ENCODE assay signal across 1 cellular context in the genomic region with DNA sequence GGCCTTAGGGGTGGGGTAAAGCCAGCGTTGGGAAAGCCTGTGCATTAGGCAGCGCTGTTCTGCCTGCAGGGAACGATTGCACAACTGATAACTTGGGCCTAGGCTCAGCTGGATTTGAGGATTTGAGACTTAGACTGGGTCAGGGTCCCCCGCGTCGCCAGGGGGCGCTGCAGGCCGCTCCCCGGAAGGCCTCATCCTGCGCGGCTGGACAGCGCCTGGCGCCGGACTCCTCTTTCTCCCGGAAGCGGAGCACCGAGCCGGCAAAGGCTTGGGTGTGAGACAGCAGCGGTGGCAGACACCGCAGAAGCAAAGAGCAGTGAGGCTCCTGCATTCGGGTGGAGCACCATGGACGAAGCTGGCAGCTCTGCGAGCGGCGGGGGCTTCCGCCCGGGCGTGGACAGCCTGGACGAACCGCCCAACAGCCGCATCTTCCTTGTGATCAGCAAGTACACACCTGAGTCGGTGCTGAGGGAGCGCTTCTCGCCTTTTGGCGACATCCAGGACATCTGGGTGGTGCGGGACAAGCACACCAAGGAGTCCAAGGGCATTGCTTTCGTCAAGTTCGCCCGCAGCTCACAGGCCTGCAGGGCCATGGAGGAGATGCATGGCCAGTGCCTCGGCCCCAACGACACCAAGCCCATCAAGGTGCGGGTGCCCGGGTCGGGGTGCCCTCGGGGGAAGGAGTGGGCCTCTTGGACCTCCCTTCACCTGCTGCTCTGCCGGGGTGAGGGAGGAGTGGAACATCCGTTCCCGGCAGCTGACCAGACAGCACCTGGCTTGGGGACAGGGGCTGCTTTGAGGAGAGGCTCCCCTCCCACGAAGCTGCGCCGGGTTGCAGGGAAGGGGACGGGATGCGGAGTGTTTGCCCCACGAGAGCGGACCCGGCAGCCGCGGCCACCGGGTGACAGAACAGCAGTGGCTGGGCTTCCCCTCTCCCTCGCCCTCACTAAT.
TF ChIP-seq lines count a peak whose summit lies in the region.

A gene with protein sequence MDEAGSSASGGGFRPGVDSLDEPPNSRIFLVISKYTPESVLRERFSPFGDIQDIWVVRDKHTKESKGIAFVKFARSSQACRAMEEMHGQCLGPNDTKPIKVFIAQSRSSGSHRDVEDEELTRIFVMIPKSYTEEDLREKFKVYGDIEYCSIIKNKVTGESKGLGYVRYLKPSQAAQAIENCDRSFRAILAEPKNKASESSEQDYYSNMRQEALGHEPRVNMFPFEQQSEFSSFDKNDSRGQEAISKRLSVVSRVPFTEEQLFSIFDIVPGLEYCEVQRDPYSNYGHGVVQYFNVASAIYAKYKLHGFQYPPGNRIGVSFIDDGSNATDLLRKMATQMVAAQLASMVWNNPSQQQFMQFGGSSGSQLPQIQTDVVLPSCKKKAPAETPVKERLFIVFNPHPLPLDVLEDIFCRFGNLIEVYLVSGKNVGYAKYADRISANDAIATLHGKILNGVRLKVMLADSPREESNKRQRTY (plus strand): TSS at position 236 of the 951 bp plus-strand sequence. CDS start 110 bp downstream, at position 346.

TF ChIP-seq in HepG2, 621 proteins besides CTCF, POLR2A, EP300 and RAD21 (continued from another document and continues in another):
- TF ChIP-seq, protein P1, sequence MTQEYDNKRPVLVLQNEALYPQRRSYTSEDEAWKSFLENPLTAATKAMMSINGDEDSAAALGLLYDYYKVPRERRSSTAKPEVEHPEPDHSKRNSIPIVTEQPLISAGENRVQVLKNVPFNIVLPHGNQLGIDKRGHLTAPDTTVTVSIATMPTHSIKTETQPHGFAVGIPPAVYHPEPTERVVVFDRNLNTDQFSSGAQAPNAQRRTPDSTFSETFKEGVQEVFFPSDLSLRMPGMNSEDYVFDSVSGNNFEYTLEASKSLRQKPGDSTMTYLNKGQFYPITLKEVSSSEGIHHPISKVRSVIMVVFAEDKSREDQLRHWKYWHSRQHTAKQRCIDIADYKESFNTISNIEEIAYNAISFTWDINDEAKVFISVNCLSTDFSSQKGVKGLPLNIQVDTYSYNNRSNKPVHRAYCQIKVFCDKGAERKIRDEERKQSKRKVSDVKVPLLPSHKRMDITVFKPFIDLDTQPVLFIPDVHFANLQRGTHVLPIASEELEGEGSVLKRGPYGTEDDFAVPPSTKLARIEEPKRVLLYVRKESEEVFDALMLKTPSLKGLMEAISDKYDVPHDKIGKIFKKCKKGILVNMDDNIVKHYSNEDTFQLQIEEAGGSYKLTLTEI (CRISPR knock-in tag; conservative IDR thresholded peaks at IDR 0.05), result no peak
- TF ChIP-seq AGO2 (optimal IDR thresholded peaks at IDR 0.05; ENCODE audit: low read depth, low read length), result peak; percentile 71
- peak; percentile 85 for TF ChIP-seq ESRRA (CRISPR knock-in tag; IDR thresholded peaks at IDR 0.05; ENCODE audit: low read depth)
- TF ChIP-seq, protein P2, sequence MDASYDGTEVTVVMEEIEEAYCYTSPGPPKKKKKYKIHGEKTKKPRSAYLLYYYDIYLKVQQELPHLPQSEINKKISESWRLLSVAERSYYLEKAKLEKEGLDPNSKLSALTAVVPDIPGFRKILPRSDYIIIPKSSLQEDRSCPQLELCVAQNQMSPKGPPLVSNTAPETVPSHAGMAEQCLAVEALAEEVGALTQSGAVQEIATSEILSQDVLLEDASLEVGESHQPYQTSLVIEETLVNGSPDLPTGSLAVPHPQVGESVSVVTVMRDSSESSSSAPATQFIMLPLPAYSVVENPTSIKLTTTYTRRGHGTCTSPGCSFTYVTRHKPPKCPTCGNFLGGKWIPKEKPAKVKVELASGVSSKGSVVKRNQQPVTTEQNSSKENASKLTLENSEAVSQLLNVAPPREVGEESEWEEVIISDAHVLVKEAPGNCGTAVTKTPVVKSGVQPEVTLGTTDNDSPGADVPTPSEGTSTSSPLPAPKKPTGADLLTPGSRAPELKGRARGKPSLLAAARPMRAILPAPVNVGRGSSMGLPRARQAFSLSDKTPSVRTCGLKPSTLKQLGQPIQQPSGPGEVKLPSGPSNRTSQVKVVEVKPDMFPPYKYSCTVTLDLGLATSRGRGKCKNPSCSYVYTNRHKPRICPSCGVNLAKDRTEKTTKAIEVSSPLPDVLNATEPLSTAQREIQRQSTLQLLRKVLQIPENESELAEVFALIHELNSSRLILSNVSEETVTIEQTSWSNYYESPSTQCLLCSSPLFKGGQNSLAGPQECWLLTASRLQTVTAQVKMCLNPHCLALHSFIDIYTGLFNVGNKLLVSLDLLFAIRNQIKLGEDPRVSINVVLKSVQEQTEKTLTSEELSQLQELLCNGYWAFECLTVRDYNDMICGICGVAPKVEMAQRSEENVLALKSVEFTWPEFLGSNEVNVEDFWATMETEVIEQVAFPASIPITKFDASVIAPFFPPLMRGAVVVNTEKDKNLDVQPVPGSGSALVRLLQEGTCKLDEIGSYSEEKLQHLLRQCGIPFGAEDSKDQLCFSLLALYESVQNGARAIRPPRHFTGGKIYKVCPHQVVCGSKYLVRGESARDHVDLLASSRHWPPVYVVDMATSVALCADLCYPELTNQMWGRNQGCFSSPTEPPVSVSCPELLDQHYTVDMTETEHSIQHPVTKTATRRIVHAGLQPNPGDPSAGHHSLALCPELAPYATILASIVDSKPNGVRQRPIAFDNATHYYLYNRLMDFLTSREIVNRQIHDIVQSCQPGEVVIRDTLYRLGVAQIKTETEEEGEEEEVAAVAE (CRISPR knock-in tag; IDR thresholded peaks at IDR 0.05; ENCODE audit: borderline replicate concordance), result peak; percentile 94
- no peak for TF ChIP-seq MAFG (CRISPR knock-in tag; IDR thresholded peaks at IDR 0.05)
- TF ChIP-seq RBM22 (optimal IDR thresholded peaks at IDR 0.05; ENCODE audit: low read length), result peak; percentile 71
- TF ChIP-seq RFXAP (CRISPR knock-in tag; IDR thresholded peaks at IDR 0.05; ENCODE audit: borderline replicate concordance), result peak; percentile 95; the same call in 1 of the 2 replicates
- TF ChIP-seq CENPX (CRISPR knock-in tag; IDR thresholded peaks at IDR 0.05), result no peak
- peak; percentile 96 for TF ChIP-seq KDM5B (CRISPR knock-in tag; IDR thresholded peaks at IDR 0.05; ENCODE audit: borderline replicate concordance)
- TF ChIP-seq, protein P3, sequence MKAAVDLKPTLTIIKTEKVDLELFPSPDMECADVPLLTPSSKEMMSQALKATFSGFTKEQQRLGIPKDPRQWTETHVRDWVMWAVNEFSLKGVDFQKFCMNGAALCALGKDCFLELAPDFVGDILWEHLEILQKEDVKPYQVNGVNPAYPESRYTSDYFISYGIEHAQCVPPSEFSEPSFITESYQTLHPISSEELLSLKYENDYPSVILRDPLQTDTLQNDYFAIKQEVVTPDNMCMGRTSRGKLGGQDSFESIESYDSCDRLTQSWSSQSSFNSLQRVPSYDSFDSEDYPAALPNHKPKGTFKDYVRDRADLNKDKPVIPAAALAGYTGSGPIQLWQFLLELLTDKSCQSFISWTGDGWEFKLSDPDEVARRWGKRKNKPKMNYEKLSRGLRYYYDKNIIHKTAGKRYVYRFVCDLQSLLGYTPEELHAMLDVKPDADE (CRISPR knock-in tag; IDR thresholded peaks at IDR 0.05), result no peak
- peak; percentile 58 for TF ChIP-seq TEAD3 (CRISPR knock-in tag; optimal IDR thresholded peaks at IDR 0.05; ENCODE audit: borderline replicate concordance)
- TF ChIP-seq, protein P4, sequence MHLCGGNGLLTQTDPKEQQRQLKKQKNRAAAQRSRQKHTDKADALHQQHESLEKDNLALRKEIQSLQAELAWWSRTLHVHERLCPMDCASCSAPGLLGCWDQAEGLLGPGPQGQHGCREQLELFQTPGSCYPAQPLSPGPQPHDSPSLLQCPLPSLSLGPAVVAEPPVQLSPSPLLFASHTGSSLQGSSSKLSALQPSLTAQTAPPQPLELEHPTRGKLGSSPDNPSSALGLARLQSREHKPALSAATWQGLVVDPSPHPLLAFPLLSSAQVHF (CRISPR knock-in tag; IDR thresholded peaks at IDR 0.05), result peak; percentile 92; the same call in 1 of the 2 replicates
- TF ChIP-seq PHF8 (CRISPR knock-in tag; IDR thresholded peaks at IDR 0.05), result peak; percentile 95
- TF ChIP-seq MYNN (CRISPR knock-in tag; IDR thresholded peaks at IDR 0.05; ENCODE audit: low read depth), result peak; percentile 96
- peak; percentile 82 for TF ChIP-seq ZSCAN25 (CRISPR knock-in tag; IDR thresholded peaks at IDR 0.05)
- TF ChIP-seq BORCS8-MEF2B (CRISPR knock-in tag; IDR thresholded peaks at IDR 0.05), result peak; percentile 98
- TF ChIP-seq SP4 (CRISPR knock-in tag; IDR thresholded peaks at IDR 0.05), result peak; percentile 83
- TF ChIP-seq, protein P5, sequence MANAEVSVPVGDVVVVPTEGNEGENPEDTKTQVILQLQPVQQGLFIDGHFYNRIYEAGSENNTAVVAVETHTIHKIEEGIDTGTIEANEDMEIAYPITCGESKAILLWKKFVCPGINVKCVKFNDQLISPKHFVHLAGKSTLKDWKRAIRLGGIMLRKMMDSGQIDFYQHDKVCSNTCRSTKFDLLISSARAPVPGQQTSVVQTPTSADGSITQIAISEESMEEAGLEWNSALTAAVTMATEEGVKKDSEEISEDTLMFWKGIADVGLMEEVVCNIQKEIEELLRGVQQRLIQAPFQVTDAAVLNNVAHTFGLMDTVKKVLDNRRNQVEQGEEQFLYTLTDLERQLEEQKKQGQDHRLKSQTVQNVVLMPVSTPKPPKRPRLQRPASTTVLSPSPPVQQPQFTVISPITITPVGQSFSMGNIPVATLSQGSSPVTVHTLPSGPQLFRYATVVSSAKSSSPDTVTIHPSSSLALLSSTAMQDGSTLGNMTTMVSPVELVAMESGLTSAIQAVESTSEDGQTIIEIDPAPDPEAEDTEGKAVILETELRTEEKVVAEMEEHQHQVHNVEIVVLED (CRISPR knock-in tag; IDR thresholded peaks at IDR 0.05; ENCODE audit: borderline replicate concordance), result peak; percentile 90
- no peak for TF ChIP-seq NPAS2 (CRISPR knock-in tag; IDR thresholded peaks at IDR 0.05; ENCODE audit: borderline replicate concordance)
- peak; percentile 89 for TF ChIP-seq SALL2 (CRISPR knock-in tag; IDR thresholded peaks at IDR 0.05)
- TF ChIP-seq, protein P6, sequence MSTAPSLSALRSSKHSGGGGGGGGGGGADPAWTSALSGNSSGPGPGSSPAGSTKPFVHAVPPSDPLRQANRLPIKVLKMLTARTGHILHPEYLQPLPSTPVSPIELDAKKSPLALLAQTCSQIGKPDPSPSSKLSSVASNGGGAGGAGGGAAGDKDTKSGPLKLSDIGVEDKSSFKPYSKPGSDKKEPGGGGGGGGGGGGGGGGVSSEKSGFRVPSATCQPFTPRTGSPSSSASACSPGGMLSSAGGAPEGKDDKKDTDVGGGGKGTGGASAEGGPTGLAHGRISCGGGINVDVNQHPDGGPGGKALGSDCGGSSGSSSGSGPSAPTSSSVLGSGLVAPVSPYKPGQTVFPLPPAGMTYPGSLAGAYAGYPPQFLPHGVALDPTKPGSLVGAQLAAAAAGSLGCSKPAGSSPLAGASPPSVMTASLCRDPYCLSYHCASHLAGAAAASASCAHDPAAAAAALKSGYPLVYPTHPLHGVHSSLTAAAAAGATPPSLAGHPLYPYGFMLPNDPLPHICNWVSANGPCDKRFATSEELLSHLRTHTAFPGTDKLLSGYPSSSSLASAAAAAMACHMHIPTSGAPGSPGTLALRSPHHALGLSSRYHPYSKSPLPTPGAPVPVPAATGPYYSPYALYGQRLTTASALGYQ (CRISPR knock-in tag; IDR thresholded peaks at IDR 0.05), result peak; percentile 71; the same call in 1 of the 2 replicates
- TF ChIP-seq, protein P7, sequence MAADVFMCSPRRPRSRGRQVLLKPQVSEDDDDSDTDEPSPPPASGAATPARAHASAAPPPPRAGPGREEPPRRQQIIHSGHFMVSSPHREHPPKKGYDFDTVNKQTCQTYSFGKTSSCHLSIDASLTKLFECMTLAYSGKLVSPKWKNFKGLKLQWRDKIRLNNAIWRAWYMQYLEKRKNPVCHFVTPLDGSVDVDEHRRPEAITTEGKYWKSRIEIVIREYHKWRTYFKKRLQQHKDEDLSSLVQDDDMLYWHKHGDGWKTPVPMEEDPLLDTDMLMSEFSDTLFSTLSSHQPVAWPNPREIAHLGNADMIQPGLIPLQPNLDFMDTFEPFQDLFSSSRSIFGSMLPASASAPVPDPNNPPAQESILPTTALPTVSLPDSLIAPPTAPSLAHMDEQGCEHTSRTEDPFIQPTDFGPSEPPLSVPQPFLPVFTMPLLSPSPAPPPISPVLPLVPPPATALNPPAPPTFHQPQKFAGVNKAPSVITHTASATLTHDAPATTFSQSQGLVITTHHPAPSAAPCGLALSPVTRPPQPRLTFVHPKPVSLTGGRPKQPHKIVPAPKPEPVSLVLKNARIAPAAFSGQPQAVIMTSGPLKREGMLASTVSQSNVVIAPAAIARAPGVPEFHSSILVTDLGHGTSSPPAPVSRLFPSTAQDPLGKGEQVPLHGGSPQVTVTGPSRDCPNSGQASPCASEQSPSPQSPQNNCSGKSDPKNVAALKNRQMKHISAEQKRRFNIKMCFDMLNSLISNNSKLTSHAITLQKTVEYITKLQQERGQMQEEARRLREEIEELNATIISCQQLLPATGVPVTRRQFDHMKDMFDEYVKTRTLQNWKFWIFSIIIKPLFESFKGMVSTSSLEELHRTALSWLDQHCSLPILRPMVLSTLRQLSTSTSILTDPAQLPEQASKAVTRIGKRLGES (CRISPR knock-in tag; IDR thresholded peaks at IDR 0.05; ENCODE audit: borderline replicate concordance), result no peak
- TF ChIP-seq ZFP36 (IDR thresholded peaks at IDR 0.05; ENCODE audit: borderline replicate concordance, low read depth, low read length, partially characterized antibody), result peak; percentile 22
- TF ChIP-seq ZNF329 (CRISPR knock-in tag; IDR thresholded peaks at IDR 0.05; ENCODE audit: low read depth), result peak; percentile 94
- peak; percentile 98 for TF ChIP-seq ZNF782 (CRISPR knock-in tag; IDR thresholded peaks at IDR 0.05; ENCODE audit: borderline replicate concordance)
- TF ChIP-seq KLF6 (CRISPR knock-in tag; IDR thresholded peaks at IDR 0.05), result peak; percentile 99
- TF ChIP-seq U2AF1 (optimal IDR thresholded peaks at IDR 0.05; ENCODE audit: low read depth, low read length), result peak; percentile 98
- TF ChIP-seq ADNP (CRISPR knock-in tag; IDR thresholded peaks at IDR 0.05), result no peak
- peak; percentile 81; the same call in 1 of the 2 replicates for TF ChIP-seq ZNF670 (CRISPR knock-in tag; IDR thresholded peaks at IDR 0.05; ENCODE audit: borderline replicate concordance)
- TF ChIP-seq ZNF12 (CRISPR knock-in tag; IDR thresholded peaks at IDR 0.05), result peak; percentile 87
- TF ChIP-seq, protein P8, sequence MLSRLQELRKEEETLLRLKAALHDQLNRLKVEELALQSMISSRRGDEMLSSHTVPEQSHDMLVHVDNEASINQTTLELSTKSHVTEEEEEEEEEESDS (CRISPR knock-in tag; IDR thresholded peaks at IDR 0.05; ENCODE audit: borderline replicate concordance), result peak; percentile 95
- TF ChIP-seq SP140L (CRISPR knock-in tag; IDR thresholded peaks at IDR 0.05; ENCODE audit: borderline replicate concordance), result peak; percentile 76; the same call in 1 of the 2 replicates
- TF ChIP-seq, protein P9, sequence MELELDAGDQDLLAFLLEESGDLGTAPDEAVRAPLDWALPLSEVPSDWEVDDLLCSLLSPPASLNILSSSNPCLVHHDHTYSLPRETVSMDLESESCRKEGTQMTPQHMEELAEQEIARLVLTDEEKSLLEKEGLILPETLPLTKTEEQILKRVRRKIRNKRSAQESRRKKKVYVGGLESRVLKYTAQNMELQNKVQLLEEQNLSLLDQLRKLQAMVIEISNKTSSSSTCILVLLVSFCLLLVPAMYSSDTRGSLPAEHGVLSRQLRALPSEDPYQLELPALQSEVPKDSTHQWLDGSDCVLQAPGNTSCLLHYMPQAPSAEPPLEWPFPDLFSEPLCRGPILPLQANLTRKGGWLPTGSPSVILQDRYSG (CRISPR knock-in tag; IDR thresholded peaks at IDR 0.05), result peak; percentile 88
- TF ChIP-seq SAP130 (CRISPR knock-in tag; IDR thresholded peaks at IDR 0.05; ENCODE audit: low read depth), result peak; percentile 99
